In the genomic region with DNA sequence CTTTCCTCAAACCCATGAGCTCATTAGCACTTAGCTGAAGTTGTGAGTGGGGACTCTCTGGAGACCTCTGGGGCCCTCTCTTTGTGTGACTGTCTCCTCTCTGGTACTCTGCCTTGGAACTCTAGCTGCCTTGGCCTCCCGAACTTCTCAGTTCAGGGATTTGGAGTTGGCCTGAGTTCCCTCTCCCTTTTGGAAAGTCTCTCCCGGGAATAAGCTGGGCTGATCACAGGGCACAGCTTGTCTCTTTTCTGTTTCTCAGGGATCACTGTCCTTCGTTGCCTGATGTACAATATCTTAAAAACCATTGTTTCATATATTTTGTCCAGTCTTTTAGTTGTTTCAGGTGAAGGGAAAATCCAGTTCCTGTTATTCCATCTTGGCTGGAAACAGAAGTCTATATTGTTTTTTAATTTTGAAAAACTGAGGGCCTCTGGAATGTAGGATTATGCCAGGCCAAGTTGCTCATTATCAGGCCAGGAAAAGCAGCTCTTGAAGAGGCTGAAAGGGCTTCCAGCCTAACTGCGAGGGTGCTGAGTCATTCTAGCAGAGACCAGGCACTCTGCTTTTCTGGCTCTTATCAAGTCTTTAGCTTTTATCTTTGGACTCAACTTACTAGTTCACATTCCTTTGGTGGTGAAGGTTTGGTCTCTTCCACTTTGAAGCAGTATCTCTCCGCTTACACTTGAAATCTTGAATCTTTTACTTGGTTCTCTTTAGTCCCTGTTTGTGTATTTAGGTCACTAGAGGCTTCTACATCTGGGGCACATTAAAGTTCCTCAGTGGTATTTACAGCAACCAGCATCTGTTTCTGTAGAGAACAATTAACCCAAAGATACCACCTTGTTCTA, we compare ENCODE assay signal across 6 cellular contexts.
A peak's percentile ranks its signal among the peaks of the same experiment; 100 is the strongest.
DNase-seq lines count a peak whose midpoint lies in the region; TF ChIP-seq lines count a peak whose summit lies in the region.

No MANE protein-coding gene starts in this region.

- no peak for TF ChIP-seq CTCF in fibroblast of mammary gland (conservative IDR thresholded peaks at IDR 0.05; ENCODE audit: control insufficient read depth, insufficient read depth, low read depth, low read length)

- H3K4me3 ChIP-seq in fibroblast of mammary gland (ENCODE audit: control insufficient read depth, low read depth, low read length) = no peak overlapping the region

- DNase-seq in stimulated activated CD4-positive, alpha-beta T cell treated with anti-CD3 and anti-CD28 coated beads, Interleukin-15, amount 100 ng/mL, for 24 hours = peak; percentile 14
- DNase-seq in stimulated activated CD4-positive, alpha-beta T cell treated with anti-CD3 and anti-CD28 coated beads, Interleukin-2, amount 100 ng/mL, for 24 hours = no peak
- DNase-seq in fibroblast of mammary gland (ENCODE audit: low read depth) = peak; percentile 84
- peak; percentile 52 for DNase-seq in smooth muscle cell of the brain vasculature (ENCODE audit: low read depth, low spot score)
- DNase-seq in stimulated activated CD4-positive, alpha-beta T cell treated with anti-CD3 and anti-CD28 coated beads, Interleukin-4, amount 100 ng/mL, for 24 hours = no peak
- DNase-seq in activated CD4-positive, alpha-beta T cell treated with anti-CD3 and anti-CD28 coated beads, Interleukin-2, amount 50 U/mL, for 48 hours = no peak

Comparison
In these comparisons a context has a peak if more than half of its experiments do, and no peak if none do; other contexts are left out.
1. DNase-seq: peak in stimulated activated CD4-positive, alpha-beta T cell treated with anti-CD3 and anti-CD28 coated beads, Interleukin-15, amount 100 ng/mL, for 24 hours (single experiment), fibroblast of mammary gland (single experiment) and smooth muscle cell of the brain vasculature (single experiment); none in stimulated activated CD4-positive, alpha-beta T cell treated with anti-CD3 and anti-CD28 coated beads, Interleukin-2, amount 100 ng/mL, for 24 hours (0 of 2), stimulated activated CD4-positive, alpha-beta T cell treated with anti-CD3 and anti-CD28 coated beads, Interleukin-4, amount 100 ng/mL, for 24 hours (single experiment) and activated CD4-positive, alpha-beta T cell treated with anti-CD3 and anti-CD28 coated beads, Interleukin-2, amount 50 U/mL, for 48 hours (0 of 2).